Comparison of ENCODE assay signal across 8 cellular contexts in genomic region chr11:86218125-86219081, GRCh38.
DNase-seq lines count a peak whose midpoint lies in the region; ATAC-seq and TF ChIP-seq lines count a peak whose summit lies in the region.

No MANE protein-coding gene starts in this region.

- H3K4me3 ChIP-seq in AG09309 (ENCODE audit: control insufficient read depth, low read depth, low read length): peak overlapping the region; percentile 21

- peak; percentile 25 for DNase-seq in AG09309 (ENCODE audit: low read depth)
- peak; percentile 59 to 82 for DNase-seq in NCI-H446 (lab: John Stamatoyannopoulos, UW)
- DNase-seq in activated CD4-positive, alpha-beta T cell treated with anti-CD3 and anti-CD28 coated beads for 48 hours: peak; percentile 79
- DNase-seq in effector CD8-positive, alpha-beta T cell (lab: John Stamatoyannopoulos, UW): peak; percentile 34
- peak; percentile 26 to 29 for DNase-seq in memory B cell (ENCODE audit: low spot score in 2 of 2)
- DNase-seq in stimulated activated CD8-positive, alpha-beta memory T cell treated with anti-CD3 and anti-CD28 coated beads, Interleukin-15, amount 100 ng/mL, for 1 hour (ENCODE audit: low read depth): peak; percentile 30

- H3K27ac Mint-ChIP-seq in memory B cell: peak overlapping the region; percentile 90

- no peaks in the 10 kb centered on the region for H3K36me3 Mint-ChIP-seq in memory B cell

- no peaks in the 10 kb centered on the region for H3K9me3 Mint-ChIP-seq in memory B cell

- TF ChIP-seq CTCF in AG09309 (IDR thresholded peaks at IDR 0.05; ENCODE audit: control insufficient read depth, insufficient read depth, low read depth, low read length, missing control alignments): peak; percentile 93

- no peaks in the 10 kb centered on the region for H3K27me3 Mint-ChIP-seq in memory B cell

- H3K4me1 Mint-ChIP-seq in memory B cell: peaks cover 26% of the 10 kb centered on the region

- H3K4me3 Mint-ChIP-seq in memory B cell: peak overlapping the region; percentile 85

- peak; percentile 34 for ATAC-seq in GM18870 (IDR thresholded peaks at IDR 0.05; ENCODE audit: unreplicated experiment)
- ATAC-seq in HG03175 (IDR thresholded peaks at IDR 0.05; ENCODE audit: unreplicated experiment): peak; percentile 44
- peak; percentile 24 for ATAC-seq in memory B cell (ENCODE audit: low read depth)

Comparison
In these comparisons a context has a peak if more than half of its experiments do, and no peak if none do; other contexts are left out.
1. Peak in every context shown above with its lines: DNase-seq, ATAC-seq and H3K4me3 ChIP-seq.
2. DNase-seq: peak in every context shown above with its lines; median percentile 79 in activated CD4-positive, alpha-beta T cell treated with anti-CD3 and anti-CD28 coated beads for 48 hours; 70 in NCI-H446; 34 in effector CD8-positive, alpha-beta T cell; 30 in stimulated activated CD8-positive, alpha-beta memory T cell treated with anti-CD3 and anti-CD28 coated beads, Interleukin-15, amount 100 ng/mL, for 1 hour; 28 in memory B cell; 25 in AG09309.